Comparison of ENCODE assay signal across 7 cellular contexts in the genomic region with DNA sequence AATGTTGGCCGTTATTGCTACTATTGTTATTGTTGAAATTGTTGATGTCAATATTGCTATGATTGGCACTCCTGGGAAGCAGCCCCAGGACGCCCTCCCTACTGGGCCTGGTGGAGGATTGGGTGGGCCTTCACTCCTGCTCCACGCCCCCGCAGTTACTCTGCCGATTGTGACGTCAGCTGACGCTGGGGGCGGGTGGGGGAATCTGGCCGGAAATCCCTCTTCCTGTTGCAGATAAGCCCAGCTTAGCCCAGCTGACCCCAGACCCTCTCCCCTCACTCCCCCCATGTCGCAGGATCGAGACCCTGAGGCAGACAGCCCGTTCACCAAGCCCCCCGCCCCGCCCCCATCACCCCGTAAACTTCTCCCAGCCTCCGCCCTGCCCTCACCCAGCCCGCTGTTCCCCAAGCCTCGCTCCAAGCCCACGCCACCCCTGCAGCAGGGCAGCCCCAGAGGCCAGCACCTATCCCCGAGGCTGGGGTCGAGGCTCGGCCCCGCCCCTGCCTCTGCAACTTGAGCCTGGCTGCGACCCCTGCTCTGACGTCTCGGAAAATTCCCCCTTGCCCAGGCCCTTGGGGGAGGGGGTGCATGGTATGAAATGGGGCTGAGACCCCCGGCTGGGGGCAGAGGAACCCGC. TPM values are rescaled to one million over a fixed set of nuclear protein-coding genes. Genes with fewer than 3 reads are reported as not detected.
A peak's percentile ranks its signal among the peaks of the same experiment; 100 is the strongest.
DNase-seq lines count a peak whose midpoint lies in the region; ATAC-seq and TF ChIP-seq lines count a peak whose summit lies in the region.

A gene with protein sequence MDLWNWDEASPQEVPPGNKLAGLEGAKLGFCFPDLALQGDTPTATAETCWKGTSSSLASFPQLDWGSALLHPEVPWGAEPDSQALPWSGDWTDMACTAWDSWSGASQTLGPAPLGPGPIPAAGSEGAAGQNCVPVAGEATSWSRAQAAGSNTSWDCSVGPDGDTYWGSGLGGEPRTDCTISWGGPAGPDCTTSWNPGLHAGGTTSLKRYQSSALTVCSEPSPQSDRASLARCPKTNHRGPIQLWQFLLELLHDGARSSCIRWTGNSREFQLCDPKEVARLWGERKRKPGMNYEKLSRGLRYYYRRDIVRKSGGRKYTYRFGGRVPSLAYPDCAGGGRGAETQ (plus strand): TSS at position 231 of the 637 bp plus-strand sequence. CDS start 716 bp downstream, outside the sequence.

- H3K9me3 ChIP-seq in HUES6 (ENCODE audit: control insufficient read depth, insufficient read depth, low read depth, low read length) (no peaks in the 10 kb centered on the region), esophagus muscularis mucosa (no peaks in the 10 kb centered on the region)

- no peaks in the 10 kb centered on the region for H3K27me3 Mint-ChIP-seq in activated CD4-positive, alpha-beta memory T cell treated with anti-CD3 and anti-CD28 coated beads, Interleukin-2, amount 10 ng/mL, durations not matched to agents 7 days and 5 days

- no peak for TF ChIP-seq EP300 in esophagus muscularis mucosa (IDR thresholded peaks at IDR 0.05)

- no peak for ATAC-seq in GM21723 (IDR thresholded peaks at IDR 0.05; ENCODE audit: unreplicated experiment)

- H3K4me3 Mint-ChIP-seq in activated CD4-positive, alpha-beta memory T cell treated with anti-CD3 and anti-CD28 coated beads, Interleukin-2, amount 10 ng/mL, durations not matched to agents 7 days and 5 days: peak within 1 kb of the TSS; percentile 83

- intact Hi-C loops in esophagus muscularis mucosa (cut with DNase I): loop anchor here (2.0 kb wide), 1 partner anchor 13 kb away; the partner anchor contains the start of gene RBM42

- 26% methylated on average over 20 of the region's 28 CpGs for WGBS in esophagus muscularis mucosa

- TF ChIP-seq POLR2A in esophagus muscularis mucosa (IDR thresholded peaks at IDR 0.05; ENCODE audit: low read depth): no peak

- H3K4me3 ChIP-seq in HUES6 (ENCODE audit: low read depth, low read length) (peak within 1 kb of the TSS; percentile 39), fibroblast of the aortic adventitia (ENCODE audit: low read depth, low read length) (no peak within 1 kb of the TSS), esophagus muscularis mucosa (no peak within 1 kb of the TSS)

- H3K27ac Mint-ChIP-seq in activated CD4-positive, alpha-beta memory T cell treated with anti-CD3 and anti-CD28 coated beads, Interleukin-2, amount 10 ng/mL, durations not matched to agents 7 days and 5 days: peak within 1 kb of the TSS; percentile 60

- peak within 1 kb of the TSS; percentile 49 for H3K9ac ChIP-seq in HUES6 (ENCODE audit: low read length)

- H3K4me1 ChIP-seq in HUES6 (ENCODE audit: control insufficient read depth, insufficient read depth, low read length) (peaks cover 41% of the 10 kb centered on the region), esophagus muscularis mucosa (peaks cover 15 to 40% (median 39%) of the 10 kb centered on the region in 4 donors)

- POLR2A ChIA-PET in activated CD4-positive, alpha-beta memory T cell treated with anti-CD3 and anti-CD28 coated beads, Interleukin-2, amount 10 ng/mL, durations not matched to agents 7 days and 5 days (lab: Charles Lee): interaction anchor here (4.4 kb wide), 1 partner anchor 11 kb away, joined by 25 read pairs; no protein-coding TSS in a partner anchor

- TF ChIP-seq CTCF in fibroblast of the aortic adventitia (IDR thresholded peaks at IDR 0.05; ENCODE audit: insufficient read depth, low read length): no peak
- no peak for TF ChIP-seq CTCF in esophagus muscularis mucosa (IDR thresholded peaks at IDR 0.05)

- CTCF ChIA-PET in activated CD4-positive, alpha-beta memory T cell treated with anti-CD3 and anti-CD28 coated beads, Interleukin-2, amount 10 ng/mL, durations not matched to agents 7 days and 5 days (lab: Charles Lee): interaction anchor here (0.5 to 2.8 kb wide), 2 partner anchors 61 to 93 kb away, joined by 3 to 12 read pairs; no protein-coding TSS in a partner anchor

- H3K36me3 ChIP-seq in HUES6 (ENCODE audit: control insufficient read depth, insufficient read depth, low read length) (peaks cover 19% of the 10 kb centered on the region), esophagus muscularis mucosa (peaks cover 13 to 18% (median 17%) of the 10 kb centered on the region in 4 donors)

- peaks cover 37% of the 10 kb centered on the region for H3K4me1 Mint-ChIP-seq in activated CD4-positive, alpha-beta memory T cell treated with anti-CD3 and anti-CD28 coated beads, Interleukin-2, amount 10 ng/mL, durations not matched to agents 7 days and 5 days

- H3K27me3 ChIP-seq in HUES6 (ENCODE audit: control insufficient read depth, insufficient read depth, low read length) (peaks cover 8% of the 10 kb centered on the region; the same call in 1 of the 2 replicates), esophagus muscularis mucosa (no peaks in the 10 kb centered on the region)

- H3K36me3 Mint-ChIP-seq in activated CD4-positive, alpha-beta memory T cell treated with anti-CD3 and anti-CD28 coated beads, Interleukin-2, amount 10 ng/mL, durations not matched to agents 7 days and 5 days (ENCODE audit: low read depth): peaks cover 13% of the 10 kb centered on the region

- H3K9me3 Mint-ChIP-seq in activated CD4-positive, alpha-beta memory T cell treated with anti-CD3 and anti-CD28 coated beads, Interleukin-2, amount 10 ng/mL, durations not matched to agents 7 days and 5 days: no peaks in the 10 kb centered on the region

- H3K27ac ChIP-seq in HUES6 (ENCODE audit: low read depth, low read length): peak within 1 kb of the TSS; percentile 73; the same call in 1 of the 2 replicates
- H3K27ac ChIP-seq in esophagus muscularis mucosa (replicated peaks in 1 of 4): no peak within 1 kb of the TSS

- peak; percentile 55 for DNase-seq in activated CD4-positive, alpha-beta memory T cell treated with anti-CD3 and anti-CD28 coated beads, Interleukin-2, amount 10 ng/mL, durations not matched to agents 7 days and 5 days
- DNase-seq in fibroblast of the aortic adventitia (ENCODE audit: low read depth) (peak; percentile 12), NCI-H510A treated with DMSO at 0.1 percent for 48 hours (lab: John Stamatoyannopoulos, UW) (no peak), esophagus muscularis mucosa (ENCODE audit: extremely low spot score) (no peak)
- peak; percentile 29 to 60 for DNase-seq in stimulated activated CD8-positive, alpha-beta memory T cell treated with anti-CD3 and anti-CD28 coated beads, Interleukin-7, amount 100 ng/mL, for 4 hours (ENCODE audit: low read depth in 2 of 2)

RNA-seq across cellular contexts. Expression of the gene that starts here (rescaled TPM):
- total RNA-seq in activated CD4-positive, alpha-beta memory T cell treated with anti-CD3 and anti-CD28 coated beads, Interleukin-2, amount 10 ng/mL, durations not matched to agents 7 days and 5 days: under 1 TPM; 0.65 to 0.96 TPM
- total RNA-seq in fibroblast of the aortic adventitia (ENCODE audit: low replicate concordance): 0.81 and 1.6 TPM in 2 replicates
- total RNA-seq in esophagus muscularis mucosa: 1 to 10 TPM in 1 of 4 donors, not detected in 3; 3.4 TPM

Comparison
In these comparisons a context has a peak if more than half of its experiments do, and no peak if none do; other contexts are left out.
1. Peak in DNase-seq in activated CD4-positive, alpha-beta memory T cell treated with anti-CD3 and anti-CD28 coated beads, Interleukin-2, amount 10 ng/mL, durations not matched to agents 7 days and 5 days; RNA of the gene not detected or under 1 TPM.
2. DNase-seq: peak in fibroblast of the aortic adventitia (single experiment) and stimulated activated CD8-positive, alpha-beta memory T cell treated with anti-CD3 and anti-CD28 coated beads, Interleukin-7, amount 100 ng/mL, for 4 hours (2 of 2); none in NCI-H510A treated with DMSO at 0.1 percent for 48 hours (single experiment) and esophagus muscularis mucosa (single experiment).